In the genomic region with DNA sequence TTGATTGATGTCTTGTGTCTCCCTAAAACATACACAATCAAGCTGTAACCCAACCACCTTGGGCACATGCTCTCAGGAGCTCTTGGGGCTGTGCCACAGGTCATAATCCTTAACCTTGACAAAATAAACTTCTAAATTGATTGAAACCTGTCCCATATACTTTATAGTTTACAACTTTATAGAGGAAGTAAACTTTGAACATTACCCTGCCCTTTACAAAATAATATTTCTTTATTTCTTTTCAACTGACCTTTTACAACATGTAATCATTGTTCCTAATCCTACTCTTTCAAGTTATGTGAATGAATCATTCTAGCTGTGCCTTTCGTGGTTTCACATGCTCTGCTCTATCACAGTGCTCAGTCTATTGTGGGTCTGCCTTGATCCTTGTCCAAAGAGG, we compare ENCODE assay signal across 18 cellular contexts.
DNase-seq lines count a peak whose midpoint lies in the region; ATAC-seq, FAIRE-seq and TF ChIP-seq lines count a peak whose summit lies in the region.
"Had no signal": no experiment of that assay in that cellular context is flagged by ENCODE, and none has a peak within 500 bp of the region (broad histone marks: within the 10 kb centered on the region; RNA-seq: fewer than 3 reads in every experiment).

No MANE protein-coding gene starts in this region.

- H3K4me3 ChIP-seq in GM12878, result no peak overlapping the region
- H3K4me3 ChIP-seq in smooth muscle cell, result no peak overlapping the region
- H3K4me3 ChIP-seq: lung, MG63, PC-9, upper lobe of right lung had no signal

- CTCF ChIA-PET in GM12878 (lab: Yijun Ruan, JAX), result interaction anchor here (1.2 kb wide), 1 partner anchor 11 kb away, joined by 3 read pairs; no protein-coding TSS in a partner anchor

- no peak for TF ChIP-seq RAD21 in GM12878 (IDR thresholded peaks at IDR 0.05; ENCODE audit: insufficient read depth, low read depth, low read length)

- SMC1A ChIA-PET in GM12878 (lab: Charles Lee; ENCODE audit: uncharacterized antibody, unreplicated experiment), result no interaction called here

- no peak for FAIRE-seq in GM12878 (lab: Jason Lieb, UNC)
- FAIRE-seq: A204.1 had no signal

- WGBS in GM12878 (ENCODE audit: insufficient coverage, insufficient replicate concordance, low lambda C conversion rate, missing lambda C conversion rate), result 80% methylated on average over 1 of the region's 1 CpG
- 5% methylated on average over 1 of the region's 1 CpG for WGBS in smooth muscle cell (ENCODE audit: low lambda C conversion rate)

- no TSS peak for BruUV-seq in GM12878 (replicated peaks; lab: Mats Ljungman, UMichigan)

- RAD21 ChIA-PET in GM12878 (lab: Charles Lee; ENCODE audit: unreplicated experiment), result interaction anchor here (2.3 kb wide), 1 partner anchor 21 kb away, joined by 6 read pairs; no protein-coding TSS in a partner anchor

- ATAC-seq in GM12878 (peak; percentile 20; the same call in 1 of the 3 replicates), left colon (peak; percentile 75)
- ATAC-seq: stimulated activated effector memory CD8-positive, alpha-beta T cell treated with anti-CD3 and anti-CD28 coated beads, Interleukin-12 subunit alpha, Interleukin-12 subunit beta, amount 100 ng/mL, for 72 hours; upper lobe of right lung had no signal

- H3K27me3 ChIP-seq in GM12878 (replicated peaks in 1 of 2; ENCODE audit: control insufficient read depth in 2 of 2, insufficient read depth in 2 of 2, low read length in 1 of 2) (no peaks in the 10 kb centered on the region), smooth muscle cell (ENCODE audit: low read depth) (no peaks in the 10 kb centered on the region)
- H3K27me3 ChIP-seq: MG63, upper lobe of right lung had no signal

- no peak overlapping the region for H3K4me2 ChIP-seq in GM12878 (ENCODE audit: control insufficient read depth, insufficient read depth)
- H3K4me2 ChIP-seq in smooth muscle cell, result peak overlapping the region; percentile 78
- H3K4me2 ChIP-seq: PC-9 had no signal

- DNase-seq in NCI-H2171 treated with DMSO at 0.1 percent for 48 hours (lab: John Stamatoyannopoulos, UW), result peak; percentile 47
- DNase-seq in NCI-H2171 (lab: John Stamatoyannopoulos, UW), result no peak
- no peak for DNase-seq in GM12878 (ENCODE audit: low read depth, low spot score)
- peak; percentile 75 to 78 for DNase-seq in left colon
- DNase-seq in smooth muscle cell (lab: John Stamatoyannopoulos, UW; ENCODE audit: unreplicated experiment), result no peak
- DNase-seq in NOMO-1 treated with DMSO at 0.1 percent for 48 hours (lab: John Stamatoyannopoulos, UW; ENCODE audit: unreplicated experiment), result no peak
- no peak for DNase-seq in activated CD4-positive, alpha-beta T cell treated with anti-CD3 and anti-CD28 coated beads for 4 hours
- no peak for DNase-seq in stimulated activated CD4-positive, alpha-beta T cell treated with anti-CD3 and anti-CD28 coated beads, Interleukin-12 subunit alpha, Interleukin-12 subunit beta, amount 100 ng/mL, for 4 hours
- DNase-seq: activated gamma-delta T cell, MG63, NCI-H2029, nucleus accumbens, PC-9, SW 1271, upper lobe of right lung had no signal

- H4K20me1 ChIP-seq in GM12878 (ENCODE audit: control insufficient read depth, insufficient read depth), result no peaks in the 10 kb centered on the region
- no peaks in the 10 kb centered on the region for H4K20me1 ChIP-seq in smooth muscle cell (ENCODE audit: low read depth)

- H3K36me3 ChIP-seq in GM12878 (ENCODE audit: control insufficient read depth in 2 of 2, insufficient read depth in 2 of 2, low read length in 1 of 2) (no peaks in the 10 kb centered on the region), smooth muscle cell (ENCODE audit: low read depth) (no peaks in the 10 kb centered on the region)
- H3K36me3 ChIP-seq: MG63, upper lobe of right lung had no signal

- no peak for TF ChIP-seq CTCF in GM12878 (IDR thresholded peaks at IDR 0.05 in 2 of 3, conservative IDR thresholded peaks at IDR 0.05 in 1 of 3; ENCODE audit: control insufficient read depth in 2 of 3, extremely low read depth in 1 of 3, insufficient read depth in 1 of 3, low read depth in 3 of 3, low read length in 3 of 3)
- no peak for TF ChIP-seq CTCF in smooth muscle cell (IDR thresholded peaks at IDR 0.05; ENCODE audit: borderline replicate concordance, insufficient read depth, poor library complexity, severe bottlenecking)

- H3K27ac ChIP-seq in GM12878 (ENCODE audit: control insufficient read depth, insufficient read depth) (no peak overlapping the region), smooth muscle cell (ENCODE audit: low read depth) (peak overlapping the region; percentile 70)
- H3K27ac ChIP-seq: PC-9, upper lobe of right lung had no signal

- H3K79me2 ChIP-seq in GM12878 (ENCODE audit: control insufficient read depth, insufficient read depth, low read length) (no peaks in the 10 kb centered on the region), smooth muscle cell (ENCODE audit: low read depth) (no peaks in the 10 kb centered on the region)

- H2AFZ ChIP-seq in GM12878 (ENCODE audit: control insufficient read depth, low read depth, low read length) (no peak overlapping the region), smooth muscle cell (ENCODE audit: low read depth) (no peak overlapping the region)
- H2AFZ ChIP-seq: PC-9 had no signal

- no peak for TF ChIP-seq POLR2A in GM12878 (IDR thresholded peaks at IDR 0.05; ENCODE audit: low read depth, low read length)

- H3F3A ChIP-seq in smooth muscle cell (ENCODE audit: low read depth), result no peaks in the 10 kb centered on the region

- POLR2A ChIA-PET in GM12878 (lab: Charles Lee), result no interaction called here

- H3K4me1 ChIP-seq in GM12878 (ENCODE audit: control insufficient read depth, insufficient read depth, low read length) (peaks cover 6% of the 10 kb centered on the region), smooth muscle cell (ENCODE audit: low read depth) (peaks cover 16% of the 10 kb centered on the region)
- H3K4me1 ChIP-seq: upper lobe of right lung had no signal

- TF ChIP-seq EP300 in GM12878 (IDR thresholded peaks at IDR 0.05; ENCODE audit: borderline replicate concordance in 1 of 2, control insufficient read depth in 1 of 2, low read depth in 2 of 2, low read length in 2 of 2), result no peak

- in situ Hi-C loops in GM12878 (cut with MboI), result no loop called here

- H3K9me3 ChIP-seq in GM12878 (replicated peaks; ENCODE audit: control insufficient read depth, insufficient read depth, low read length), result no peaks in the 10 kb centered on the region
- no peaks in the 10 kb centered on the region for H3K9me3 ChIP-seq in smooth muscle cell (replicated peaks; ENCODE audit: low read depth)
- H3K9me3 ChIP-seq: MG63, upper lobe of right lung had no signal

- H3K9ac ChIP-seq in GM12878 (ENCODE audit: control insufficient read depth, insufficient read depth, low read length), result no peak overlapping the region
- peak overlapping the region; percentile 24 for H3K9ac ChIP-seq in smooth muscle cell (ENCODE audit: low read depth)

- intact Hi-C loops in GM12878 (cut with micrococcal nuclease; ENCODE audit: unreplicated experiment), result no loop called here
- intact Hi-C loops in left colon (cut with DNase I, micrococcal nuclease), result no loop called here

TF ChIP-seq in GM12878, 131 proteins besides CTCF, POLR2A, EP300 and RAD21:
- no peak for TF ChIP-seq ZBED1 (IDR thresholded peaks at IDR 0.05; ENCODE audit: borderline replicate concordance)
- TF ChIP-seq SPI1 (IDR thresholded peaks at IDR 0.05; ENCODE audit: borderline replicate concordance, insufficient read depth, low read depth, low read length), result no peak
- no peak for TF ChIP-seq GATAD2B (conservative IDR thresholded peaks at IDR 0.05; ENCODE audit: low read depth)
- TF ChIP-seq, protein P1, sequence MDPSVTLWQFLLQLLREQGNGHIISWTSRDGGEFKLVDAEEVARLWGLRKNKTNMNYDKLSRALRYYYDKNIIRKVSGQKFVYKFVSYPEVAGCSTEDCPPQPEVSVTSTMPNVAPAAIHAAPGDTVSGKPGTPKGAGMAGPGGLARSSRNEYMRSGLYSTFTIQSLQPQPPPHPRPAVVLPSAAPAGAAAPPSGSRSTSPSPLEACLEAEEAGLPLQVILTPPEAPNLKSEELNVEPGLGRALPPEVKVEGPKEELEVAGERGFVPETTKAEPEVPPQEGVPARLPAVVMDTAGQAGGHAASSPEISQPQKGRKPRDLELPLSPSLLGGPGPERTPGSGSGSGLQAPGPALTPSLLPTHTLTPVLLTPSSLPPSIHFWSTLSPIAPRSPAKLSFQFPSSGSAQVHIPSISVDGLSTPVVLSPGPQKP (IDR thresholded peaks at IDR 0.05; ENCODE audit: low read depth, low read length), result no peak

Comparison
In these comparisons a context has a peak if more than half of its experiments do, and no peak if none do; other contexts are left out.
1. DNase-seq: peak in NCI-H2171 treated with DMSO at 0.1 percent for 48 hours (single experiment) and left colon (2 of 2); none in NCI-H2171 (single experiment), GM12878 (single experiment), smooth muscle cell (single experiment), NOMO-1 treated with DMSO at 0.1 percent for 48 hours (single experiment), activated CD4-positive, alpha-beta T cell treated with anti-CD3 and anti-CD28 coated beads for 4 hours (0 of 2) and stimulated activated CD4-positive, alpha-beta T cell treated with anti-CD3 and anti-CD28 coated beads, Interleukin-12 subunit alpha, Interleukin-12 subunit beta, amount 100 ng/mL, for 4 hours (single experiment).